15 cellular contexts compared by ENCODE assay signal in genomic region chr19:13058951-13059660, GRCh38. TPM values are rescaled to one million over a fixed set of nuclear protein-coding genes. Genes with fewer than 3 reads are reported as not detected.
A peak's percentile ranks its signal among the peaks of the same experiment; 100 is the strongest.
DNase-seq lines count a peak whose midpoint lies in the region; ATAC-seq and TF ChIP-seq lines count a peak whose summit lies in the region.
"Had no signal": no experiment of that assay in that cellular context is flagged by ENCODE, and none has a peak within 500 bp of the region (broad histone marks: within the 10 kb centered on the region; RNA-seq: fewer than 3 reads in every experiment).

No MANE protein-coding gene starts in this region.

- H3K9me3 ChIP-seq in heart right ventricle: no peaks in the 10 kb centered on the region
- no peaks in the 10 kb centered on the region for H3K9me3 ChIP-seq in muscle layer of colon (ENCODE audit: low read length)
- no peaks in the 10 kb centered on the region for H3K9me3 ChIP-seq in upper lobe of left lung

- no peak for TF ChIP-seq POLR2A in upper lobe of left lung (IDR thresholded peaks at IDR 0.05)

- CTCF ChIA-PET in activated CD4-positive, alpha-beta T cell treated with anti-CD3 and anti-CD28 coated beads, Interleukin-2, amount 10 ng/mL, durations not matched to agents 7 days and 5 days (lab: Charles Lee): interaction anchor here (1.0 to 3.9 kb wide), 6 partner anchors 9 to 94 kb away, joined by 3 to 29 read pairs (median 14); no protein-coding TSS in a partner anchor

- no peak overlapping the region for H3K4me3 Mint-ChIP-seq in activated CD4-positive, alpha-beta T cell treated with anti-CD3 and anti-CD28 coated beads, Interleukin-2, amount 10 ng/mL, durations not matched to agents 7 days and 5 days
- peak overlapping the region in 2 of 5 donors; percentile 21 to 60 for H3K4me3 Mint-ChIP-seq in immature natural killer cell
- H3K4me3 Mint-ChIP-seq: activated CD4-positive, alpha-beta memory T cell treated with anti-CD3 and anti-CD28 coated beads, Interleukin-2, amount 10 ng/mL, durations not matched to agents 7 days and 5 days; activated naive CD4-positive, alpha-beta T cell treated with anti-CD3 and anti-CD28 coated beads for 36 hours had no signal

- H3K36me3 ChIP-seq in heart right ventricle (no peaks in the 10 kb centered on the region), muscle layer of colon (ENCODE audit: insufficient read depth, low read length) (no peaks in the 10 kb centered on the region), upper lobe of left lung (no peaks in the 10 kb centered on the region)

- ATAC-seq in heart right ventricle: peak in 1 of 8 donors; percentile 27
- ATAC-seq in left cardiac atrium: no peak
- no peak for ATAC-seq in upper lobe of left lung (ENCODE audit: low FRiP score in 2 of 2)
- ATAC-seq in HG03108 (IDR thresholded peaks at IDR 0.05; ENCODE audit: unreplicated experiment): no peak
- ATAC-seq: sciatic nerve had no signal

- POLR2A ChIA-PET in activated CD4-positive, alpha-beta T cell treated with anti-CD3 and anti-CD28 coated beads, Interleukin-2, amount 10 ng/mL, durations not matched to agents 7 days and 5 days (lab: Charles Lee): interaction anchor here (0.5 kb wide), 1 partner anchor 919 kb away, joined by 3 read pairs; the partner anchor contains the start of gene ZNF20

- no peak overlapping the region for H3K27ac Mint-ChIP-seq in activated CD4-positive, alpha-beta T cell treated with anti-CD3 and anti-CD28 coated beads, Interleukin-2, amount 10 ng/mL, durations not matched to agents 7 days and 5 days
- H3K27ac Mint-ChIP-seq in immature natural killer cell: peak overlapping the region in 3 of 6 donors; percentile 40 to 76 (median 43)
- H3K27ac Mint-ChIP-seq: activated CD4-positive, alpha-beta memory T cell treated with anti-CD3 and anti-CD28 coated beads, Interleukin-2, amount 10 ng/mL, durations not matched to agents 7 days and 5 days; activated naive CD4-positive, alpha-beta T cell treated with anti-CD3 and anti-CD28 coated beads for 36 hours had no signal

- DNase-seq in heart right ventricle (no peak), left cardiac atrium (no peak), cerebellar cortex (ENCODE audit: low spot score) (peak; percentile 69), upper lobe of left lung (no peak), immature natural killer cell (no peak)
- no peak for DNase-seq in activated CD4-positive, alpha-beta T cell treated with anti-CD3 and anti-CD28 coated beads, Interleukin-2, amount 10 ng/mL, durations not matched to agents 7 days and 5 days
- DNase-seq: activated CD4-positive, alpha-beta memory T cell treated with anti-CD3 and anti-CD28 coated beads, Interleukin-2, amount 10 ng/mL, durations not matched to agents 7 days and 5 days; activated naive CD4-positive, alpha-beta T cell treated with anti-CD3 and anti-CD28 coated beads for 36 hours; AML-193; effector memory CD4-positive, alpha-beta T cell; NCI-H187 treated with DMSO at 0.1 percent for 48 hours had no signal

- WGBS in heart right ventricle, 2 donors: 53 to 68% methylated on average over 12 of the region's 12 CpGs
- WGBS in upper lobe of left lung, 2 donors: 70 to 75% methylated on average over 12 of the region's 12 CpGs

- H3K9ac ChIP-seq in muscle layer of colon (ENCODE audit: low read length): no peak overlapping the region
- H3K9ac ChIP-seq: KMS-11 had no signal

- peaks cover 76 to 100% (median 100%) of the 10 kb centered on the region in 9 donors for H3K4me1 ChIP-seq in heart right ventricle
- peaks cover 96% of the 10 kb centered on the region for H3K4me1 ChIP-seq in muscle layer of colon (ENCODE audit: insufficient read depth, low read length)
- H3K4me1 ChIP-seq in upper lobe of left lung: peaks cover 78 to 91% (median 85%) of the 10 kb centered on the region in 4 donors

- peaks cover 26% of the 10 kb centered on the region for H3K27me3 Mint-ChIP-seq in activated CD4-positive, alpha-beta T cell treated with anti-CD3 and anti-CD28 coated beads, Interleukin-2, amount 10 ng/mL, durations not matched to agents 7 days and 5 days
- H3K27me3 Mint-ChIP-seq in immature natural killer cell (ENCODE audit: low read depth in 3 of 3): peaks cover 8 to 10% (median 9%) of the 10 kb centered on the region in 3 donors

- H3K9me3 Mint-ChIP-seq in activated CD4-positive, alpha-beta T cell treated with anti-CD3 and anti-CD28 coated beads, Interleukin-2, amount 10 ng/mL, durations not matched to agents 7 days and 5 days: no peaks in the 10 kb centered on the region
- H3K9me3 Mint-ChIP-seq in immature natural killer cell: no peaks in the 10 kb centered on the region
- H3K9me3 Mint-ChIP-seq: activated CD4-positive, alpha-beta memory T cell treated with anti-CD3 and anti-CD28 coated beads, Interleukin-2, amount 10 ng/mL, durations not matched to agents 7 days and 5 days; activated naive CD4-positive, alpha-beta T cell treated with anti-CD3 and anti-CD28 coated beads for 36 hours had no signal

- no peak for TF ChIP-seq EP300 in upper lobe of left lung (IDR thresholded peaks at IDR 0.05)

- peaks cover 9% of the 10 kb centered on the region for H3K4me1 Mint-ChIP-seq in activated CD4-positive, alpha-beta T cell treated with anti-CD3 and anti-CD28 coated beads, Interleukin-2, amount 10 ng/mL, durations not matched to agents 7 days and 5 days
- H3K4me1 Mint-ChIP-seq in immature natural killer cell: peaks cover 9 to 13% of the 10 kb centered on the region in 2 donors

- H3K27me3 ChIP-seq in heart right ventricle (no peaks in the 10 kb centered on the region), muscle layer of colon (ENCODE audit: control insufficient read depth in 1 of 2, insufficient read depth in 2 of 2, low read length in 2 of 2) (no peaks in the 10 kb centered on the region), upper lobe of left lung (no peaks in the 10 kb centered on the region)

- peak in 5 of 9 donors; percentile 6 to 34 (median 28) for TF ChIP-seq CTCF in heart right ventricle (IDR thresholded peaks at IDR 0.05)
- peak in 1 of 6 experiments; percentile 6 for TF ChIP-seq CTCF in upper lobe of left lung (IDR thresholded peaks at IDR 0.05)

- no peaks in the 10 kb centered on the region for H3K36me3 Mint-ChIP-seq in activated CD4-positive, alpha-beta T cell treated with anti-CD3 and anti-CD28 coated beads, Interleukin-2, amount 10 ng/mL, durations not matched to agents 7 days and 5 days (ENCODE audit: low read depth)
- no peaks in the 10 kb centered on the region for H3K36me3 Mint-ChIP-seq in immature natural killer cell

- H3K27ac ChIP-seq in heart right ventricle (peak overlapping the region; percentile 50 to 99 (median 96)), muscle layer of colon (ENCODE audit: low read depth, low read length) (peak overlapping the region; percentile 84), upper lobe of left lung (peak overlapping the region; percentile 38 to 97 (median 96))
- H3K27ac ChIP-seq: KMS-11 had no signal

- intact Hi-C loops in heart right ventricle (cut with DNase I): loop anchor here in 3 of 10 donors (2.0 to 10.0 kb wide), 3 partner anchors 37 to 74 kb away; partner anchors contain the start of gene NFIX (in 1 of the 3)
- intact Hi-C loops in left cardiac atrium (cut with DNase I): loop anchor here (5.0 to 10.0 kb wide), 2 partner anchors 62 to 796 kb away; partner anchors contain the start of gene NFIX (in 1 of the 2)

- no peak overlapping the region for H3K4me3 ChIP-seq in heart right ventricle
- H3K4me3 ChIP-seq in muscle layer of colon (ENCODE audit: low read depth in 1 of 2, low read length in 2 of 2): peak overlapping the region in 1 of 2 donors; percentile 10
- no peak overlapping the region for H3K4me3 ChIP-seq in upper lobe of left lung

RNA-seq across cellular contexts. Expression of gene LYL1, which starts 43.6 kb away (rescaled TPM):
- total RNA-seq in heart right ventricle: 1 to 10 TPM; 3.4 to 9.9 (median 6.1) TPM
- polyA plus RNA-seq in heart right ventricle: 10 to 100 TPM; 11.5 to 13.0 TPM
- total RNA-seq in left cardiac atrium: 1 to 10 TPM; 7.5 to 9.0 TPM
- 10 to 100 TPM; 22.6 to 55.5 (median 31.4) TPM for total RNA-seq in upper lobe of left lung
- total RNA-seq in activated CD4-positive, alpha-beta T cell treated with anti-CD3 and anti-CD28 coated beads, Interleukin-2, amount 10 ng/mL, durations not matched to agents 7 days and 5 days: 1 to 10 TPM; 2.3 to 2.5 TPM
- 1 to 10 TPM; 1.1 to 2.2 (median 2.1) TPM for polyA plus RNA-seq in immature natural killer cell

RNA-seq across cellular contexts. Expression of gene TRMT1, which starts 57.4 kb away (rescaled TPM):
- total RNA-seq in heart right ventricle (10 to 100 TPM; 10.5 to 22.4 (median 14.2) TPM), left cardiac atrium (10 to 100 TPM; 18.4 to 20.9 TPM), upper lobe of left lung (10 to 100 TPM; 27.2 to 92.2 (median 33.1) TPM)
- polyA plus RNA-seq in heart right ventricle (10 to 100 TPM; 33.1 to 54.0 TPM), immature natural killer cell (10 to 100 TPM; 13.2 to 16.5 (median 16.3) TPM)
- total RNA-seq in activated CD4-positive, alpha-beta T cell treated with anti-CD3 and anti-CD28 coated beads, Interleukin-2, amount 10 ng/mL, durations not matched to agents 7 days and 5 days: 10 to 100 TPM; 44.7 to 58.3 TPM

RNA-seq across cellular contexts. Expression of gene NACC1, which starts 59.0 kb away (rescaled TPM):
- total RNA-seq in heart right ventricle (10 to 100 TPM; 31.1 to 58.0 (median 35.1) TPM), left cardiac atrium (10 to 100 TPM; 34.9 to 47.8 TPM), upper lobe of left lung (10 to 100 TPM; 22.0 to 96.1 (median 55.7) TPM)
- polyA plus RNA-seq in heart right ventricle (10 to 100 TPM; 23.9 to 25.0 TPM), immature natural killer cell (1 to 10 TPM in 2 of 3 donors, not detected in 1; 1.2 to 2.8 TPM)
- 10 to 100 TPM; 57.8 to 63.8 TPM for total RNA-seq in activated CD4-positive, alpha-beta T cell treated with anti-CD3 and anti-CD28 coated beads, Interleukin-2, amount 10 ng/mL, durations not matched to agents 7 days and 5 days
